In the genomic region with DNA sequence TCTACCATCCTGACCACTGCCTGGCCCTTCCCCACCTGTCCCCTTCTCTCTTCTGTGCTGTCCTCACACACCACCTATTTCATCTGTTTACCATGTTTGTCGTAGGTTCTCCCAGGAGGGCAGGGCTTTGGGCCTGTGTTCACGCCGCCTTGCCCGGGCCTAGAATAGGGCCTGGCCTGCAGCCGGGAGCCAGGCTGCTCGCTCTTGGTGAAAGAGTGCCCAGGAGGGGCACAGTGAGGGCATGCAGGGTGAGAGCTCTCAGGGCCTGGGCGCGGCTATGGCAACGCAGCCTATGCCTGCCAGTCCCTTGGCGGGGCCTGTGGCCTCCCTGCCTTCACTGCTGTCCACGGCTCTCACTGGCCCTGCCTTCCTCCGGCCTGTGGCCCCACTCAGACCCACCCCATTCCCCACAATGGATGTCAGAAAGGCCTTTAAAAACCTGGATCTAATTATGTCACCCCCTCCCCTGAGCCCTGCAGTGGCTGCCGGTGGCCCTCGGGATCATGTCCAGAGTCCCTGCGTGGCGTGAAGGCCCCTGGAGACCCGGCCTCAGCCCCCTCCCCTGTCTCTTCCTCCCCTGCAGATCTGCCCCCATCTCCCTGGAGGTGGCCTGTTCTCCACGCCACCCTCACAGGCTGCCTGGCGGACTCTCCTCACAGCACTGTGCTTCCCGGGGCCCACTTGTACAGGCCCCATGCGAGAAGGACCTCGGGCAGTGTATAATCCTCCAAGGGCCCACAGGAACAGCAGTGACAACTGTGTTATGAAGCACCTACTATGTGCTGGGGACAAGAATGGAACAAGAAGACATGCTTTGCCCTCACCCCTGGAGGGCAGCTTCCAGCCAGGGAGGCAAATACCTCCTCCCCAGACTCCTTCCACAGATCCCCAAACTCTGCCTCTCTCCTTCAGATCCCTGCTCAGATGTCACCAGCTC, we compare ENCODE assay signal across 18 cellular contexts. TPM values are rescaled to one million over a fixed set of nuclear protein-coding genes. Genes with fewer than 3 reads are reported as not detected.
DNase-seq lines count a peak whose midpoint lies in the region; ATAC-seq and TF ChIP-seq lines count a peak whose summit lies in the region.
"Had no signal": no experiment of that assay in that cellular context is flagged by ENCODE, and none has a peak within 500 bp of the region (broad histone marks: within the 10 kb centered on the region; RNA-seq: fewer than 3 reads in every experiment).

No MANE protein-coding gene starts in this region.

- no peaks in the 10 kb centered on the region for H3K36me3 ChIP-seq in heart left ventricle
- H3K36me3 ChIP-seq in GM23338 (ENCODE audit: insufficient read depth): no peaks in the 10 kb centered on the region
- no peaks in the 10 kb centered on the region for H3K36me3 ChIP-seq in psoas muscle (ENCODE audit: insufficient read depth in 1 of 2, low read depth in 1 of 2)

- no peak overlapping the region for H3K4me3 ChIP-seq in heart left ventricle
- no peak overlapping the region for H3K4me3 ChIP-seq in GM23338
- no peak overlapping the region for H3K4me3 ChIP-seq in psoas muscle
- H3K4me3 ChIP-seq: GM12878, GM23248, SK-N-MC had no signal

- no peaks in the 10 kb centered on the region for H4K20me1 ChIP-seq in GM23338 (replicated peaks; ENCODE audit: insufficient read depth)

- H3F3A ChIP-seq in GM23338 (replicated peaks; ENCODE audit: low read depth): peaks cover 14% of the 10 kb centered on the region; the same call in 1 of the 2 replicates

- H3K4me3 Mint-ChIP-seq in GM23338: no peak overlapping the region; the same call in 2 of the 3 replicates

- H2AFZ ChIP-seq in GM23338: peak overlapping the region; percentile 23; the same call in 1 of the 2 replicates
- H2AFZ ChIP-seq: GM23248 had no signal

- DNase-seq in heart left ventricle (peak in 1 of 5 donors; percentile 40), left cardiac atrium (no peak), GM23338 (ENCODE audit: low spot score) (no peak), left ventricle myocardium superior (no peak), psoas muscle (no peak), AG08395 (ENCODE audit: low spot score) (no peak), KBM-7 (no peak)
- DNase-seq: COR-L47, DMS153, GM23248, NCI-H1048, NCI-H1694, NCI-H2107, NCI-H446 had no signal

- H3K27me3 ChIP-seq in heart left ventricle (peaks cover 0 to 7% (median 0%) of the 10 kb centered on the region in 9 donors), GM23338 (ENCODE audit: insufficient read depth) (no peaks in the 10 kb centered on the region), psoas muscle (ENCODE audit: insufficient read depth in 3 of 3, low read length in 2 of 3) (no peaks in the 10 kb centered on the region)

- in situ Hi-C loops in KBM-7 (cut with MboI; ENCODE audit: low pct_unique_long_range_greater_than_20kb, low sequenced_read_pairs): no loop called here

- H3K27ac Mint-ChIP-seq in GM23338: no peak overlapping the region

- no peaks in the 10 kb centered on the region for H3K79me2 ChIP-seq in GM23338 (replicated peaks; ENCODE audit: insufficient read depth)

- TF ChIP-seq POLR2A in heart left ventricle (IDR thresholded peaks at IDR 0.05) (no peak), GM18505 (IDR thresholded peaks at IDR 0.05; ENCODE audit: borderline replicate concordance, extremely low read depth, insufficient read depth, insufficient read length) (no peak)

- TF ChIP-seq CTCF in heart left ventricle (IDR thresholded peaks at IDR 0.05) (no peak), GM23338 (conservative IDR thresholded peaks at IDR 0.05; ENCODE audit: low read depth in 2 of 2) (no peak), psoas muscle (IDR thresholded peaks at IDR 0.05) (no peak)

- 87 to 90% (median 88%) methylated on average over 22 of the region's 22 CpGs for WGBS in heart left ventricle, 4 donors
- WGBS in psoas muscle, 3 donors: 44 to 52% (median 51%) methylated on average over 22 of the region's 22 CpGs

- H3K27ac ChIP-seq in heart left ventricle (peak overlapping the region in 2 of 12 donors; percentile 16 to 29), GM23338 (ENCODE audit: low read depth) (no peak overlapping the region), psoas muscle (no peak overlapping the region)
- H3K27ac ChIP-seq: GM23248, RWPE1, SK-N-MC had no signal

- no peaks in the 10 kb centered on the region for H3K36me3 Mint-ChIP-seq in GM23338 (ENCODE audit: low read depth)

- peaks cover 2% of the 10 kb centered on the region for H3K9me2 ChIP-seq in GM23338 (ENCODE audit: insufficient read depth)

- H3K4me1 ChIP-seq in heart left ventricle: peaks cover 0 to 24% (median 0%) of the 10 kb centered on the region in 12 donors
- H3K4me1 ChIP-seq in GM23338 (ENCODE audit: insufficient read depth): peaks cover 22% of the 10 kb centered on the region
- H3K4me1 ChIP-seq in psoas muscle: peaks cover 2% of the 10 kb centered on the region

- peaks cover 15% of the 10 kb centered on the region for H3K4me1 Mint-ChIP-seq in GM23338

- peaks cover 4% of the 10 kb centered on the region for H3K27me3 Mint-ChIP-seq in GM23338 (ENCODE audit: insufficient read depth, low read depth, poor library complexity)

- H3K9me3 ChIP-seq in heart left ventricle (no peaks in the 10 kb centered on the region), psoas muscle (no peaks in the 10 kb centered on the region)

- no peak overlapping the region for H3K4me2 ChIP-seq in GM23338

- no peaks in the 10 kb centered on the region; the same call in 2 of the 3 replicates for H3K9me3 Mint-ChIP-seq in GM23338

- intact Hi-C loops in heart left ventricle (cut with DNase I) (no loop called here), left cardiac atrium (cut with DNase I) (no loop called here), left ventricle myocardium superior (cut with micrococcal nuclease) (no loop called here), psoas muscle (cut with DNase I) (no loop called here)

- ATAC-seq in heart left ventricle: peak; percentile 7 to 78 (median 62)
- no peak for ATAC-seq in left cardiac atrium
- no peak for ATAC-seq in GM23338
- peak; percentile 68 for ATAC-seq in left ventricle myocardium superior
- ATAC-seq in psoas muscle: peak; percentile 43 to 71 (median 64)
- ATAC-seq in GM18505 (IDR thresholded peaks at IDR 0.05; ENCODE audit: unreplicated experiment): no peak
- ATAC-seq: GM12878 had no signal

TF ChIP-seq in GM23338, 12 proteins besides CTCF, POLR2A, EP300 and RAD21 (continues in another document):
- TF ChIP-seq EZH2phosphoT487 (IDR thresholded peaks at IDR 0.05; ENCODE audit: unreplicated experiment) (no peak), JUNB (IDR thresholded peaks at IDR 0.05; ENCODE audit: unreplicated experiment) (no peak), ZNF331 (CRISPR knock-in tag; IDR thresholded peaks at IDR 0.05; ENCODE audit: low read depth) (no peak), EZH2 (IDR thresholded peaks at IDR 0.05; ENCODE audit: low read depth, unreplicated experiment) (no peak), NANOG (IDR thresholded peaks at IDR 0.05; ENCODE audit: borderline replicate concordance) (no peak), STAT1 (IDR thresholded peaks at IDR 0.05; ENCODE audit: unreplicated experiment) (no peak)
- TF ChIP-seq, protein P1, sequence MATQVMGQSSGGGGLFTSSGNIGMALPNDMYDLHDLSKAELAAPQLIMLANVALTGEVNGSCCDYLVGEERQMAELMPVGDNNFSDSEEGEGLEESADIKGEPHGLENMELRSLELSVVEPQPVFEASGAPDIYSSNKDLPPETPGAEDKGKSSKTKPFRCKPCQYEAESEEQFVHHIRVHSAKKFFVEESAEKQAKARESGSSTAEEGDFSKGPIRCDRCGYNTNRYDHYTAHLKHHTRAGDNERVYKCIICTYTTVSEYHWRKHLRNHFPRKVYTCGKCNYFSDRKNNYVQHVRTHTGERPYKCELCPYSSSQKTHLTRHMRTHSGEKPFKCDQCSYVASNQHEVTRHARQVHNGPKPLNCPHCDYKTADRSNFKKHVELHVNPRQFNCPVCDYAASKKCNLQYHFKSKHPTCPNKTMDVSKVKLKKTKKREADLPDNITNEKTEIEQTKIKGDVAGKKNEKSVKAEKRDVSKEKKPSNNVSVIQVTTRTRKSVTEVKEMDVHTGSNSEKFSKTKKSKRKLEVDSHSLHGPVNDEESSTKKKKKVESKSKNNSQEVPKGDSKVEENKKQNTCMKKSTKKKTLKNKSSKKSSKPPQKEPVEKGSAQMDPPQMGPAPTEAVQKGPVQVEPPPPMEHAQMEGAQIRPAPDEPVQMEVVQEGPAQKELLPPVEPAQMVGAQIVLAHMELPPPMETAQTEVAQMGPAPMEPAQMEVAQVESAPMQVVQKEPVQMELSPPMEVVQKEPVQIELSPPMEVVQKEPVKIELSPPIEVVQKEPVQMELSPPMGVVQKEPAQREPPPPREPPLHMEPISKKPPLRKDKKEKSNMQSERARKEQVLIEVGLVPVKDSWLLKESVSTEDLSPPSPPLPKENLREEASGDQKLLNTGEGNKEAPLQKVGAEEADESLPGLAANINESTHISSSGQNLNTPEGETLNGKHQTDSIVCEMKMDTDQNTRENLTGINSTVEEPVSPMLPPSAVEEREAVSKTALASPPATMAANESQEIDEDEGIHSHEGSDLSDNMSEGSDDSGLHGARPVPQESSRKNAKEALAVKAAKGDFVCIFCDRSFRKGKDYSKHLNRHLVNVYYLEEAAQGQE (IDR thresholded peaks at IDR 0.05; ENCODE audit: unreplicated experiment): no peak

RNA-seq across cellular contexts. Expression of gene NOL4L, which starts 22.9 kb away (rescaled TPM):
- 10 to 100 TPM in 2 of 9 donors, 1 to 10 TPM in 7; 3.1 to 15.0 (median 6.7) TPM for total RNA-seq in heart left ventricle
- 1 to 10 TPM; 2.6 to 7.4 TPM for polyA plus RNA-seq in heart left ventricle
- 1 to 10 TPM; 8.5 to 9.7 TPM for total RNA-seq in left cardiac atrium
- total RNA-seq in GM23338 (2014; rRNA removed; shearing (Covaris generic)): 32.8 and 38.8 TPM in 2 replicates
- polyA plus RNA-seq in GM23338 (2016; fragmentation: Nextera tagmentation; extraction: Ambion mirVana): 36.7 and 39.2 TPM in 2 replicates
- 5.2 TPM for total RNA-seq in left ventricle myocardium superior
- total RNA-seq in psoas muscle: 1 to 10 TPM; 1.3 to 2.7 (median 2.3) TPM
- under 1 TPM; 0.61 to 0.89 (median 0.72) TPM for polyA plus RNA-seq in psoas muscle

Comparison
In these comparisons a context has a peak if more than half of its experiments do, and no peak if none do; other contexts are left out.
1. ATAC-seq: peak in heart left ventricle (4 of 4), left ventricle myocardium superior (single experiment) and psoas muscle (4 of 4); none in left cardiac atrium (0 of 2), GM23338 (single experiment) and GM18505 (single experiment).